Comparison of ENCODE assay signal across 29 cellular contexts in genomic region chr20:37334450-37334849, GRCh38.
"Had no signal": no experiment of that assay in that cellular context is flagged by ENCODE, and none has a peak within 500 bp of the region (broad histone marks: within the 10 kb centered on the region; RNA-seq: fewer than 3 reads in every experiment).

No MANE protein-coding gene starts in this region.

- H3K9me3 ChIP-seq: colonic mucosa, esophagus muscularis mucosa, gastroesophageal sphincter, heart left ventricle, left lung, right atrium auricular region, spleen, thoracic aorta, tibial nerve, upper lobe of right lung, vagina had no signal

- H3K79me2 ChIP-seq: hepatocyte, parathyroid adenoma had no signal

- H3K27ac Mint-ChIP-seq: mesothelial cell of epicardium; naive thymus-derived CD4-positive, alpha-beta T cell; nephron; neural progenitor cell; progenitor cell of endocrine pancreas had no signal

- H3K4me3 ChIP-seq: colonic mucosa, esophagus muscularis mucosa, gastroesophageal sphincter, heart left ventricle, hepatocyte, left lung, neural progenitor cell, right atrium auricular region, skin epidermis, spleen, thoracic aorta, tibial nerve, upper lobe of right lung, vagina had no signal

- H2AFZ ChIP-seq: hepatocyte, neural progenitor cell, parathyroid adenoma had no signal

- H3K27me3 ChIP-seq: colonic mucosa, esophagus muscularis mucosa, foreskin keratinocyte, gastroesophageal sphincter, heart left ventricle, hepatocyte, left lung, neural progenitor cell, right atrium auricular region, spleen, tibial nerve, upper lobe of right lung, vagina had no signal

- ATAC-seq: foreskin keratinocyte; gastroesophageal sphincter; stimulated activated naive CD8-positive, alpha-beta T cell treated with anti-CD3 and anti-CD28 coated beads, Interleukin-15, Interleukin-2, amounts not matched to agents 100 U/mL and 50 U/mL, for 24 hours had no signal

- H3K36me3 Mint-ChIP-seq: mesothelial cell of epicardium; naive thymus-derived CD4-positive, alpha-beta T cell; neural progenitor cell had no signal

- H3K9ac ChIP-seq: neural progenitor cell, parathyroid adenoma had no signal

- H3K27ac ChIP-seq: colonic mucosa, esophagus muscularis mucosa, foreskin keratinocyte, gastroesophageal sphincter, hepatocyte, left lung, neural progenitor cell, parathyroid adenoma, right atrium auricular region, skin epidermis, thoracic aorta, tibial nerve, upper lobe of right lung, vagina had no signal

- H3K36me3 ChIP-seq: colonic mucosa, esophagus muscularis mucosa, gastroesophageal sphincter, heart left ventricle, left lung, neural progenitor cell, right atrium auricular region, spleen, thoracic aorta, tibial nerve, upper lobe of right lung, vagina had no signal

- H3K27me3 Mint-ChIP-seq: naive thymus-derived CD4-positive, alpha-beta T cell; progenitor cell of endocrine pancreas had no signal

- FAIRE-seq: endothelial cell of umbilical vein, islet of Langerhans had no signal

- H3K9me3 Mint-ChIP-seq: mesothelial cell of epicardium; naive thymus-derived CD4-positive, alpha-beta T cell; nephron; neural progenitor cell had no signal

- H3K4me2 ChIP-seq: hepatocyte, neural progenitor cell had no signal

- H3K4me3 Mint-ChIP-seq: mesothelial cell of epicardium, nephron, neural progenitor cell had no signal

- DNase-seq: colonic mucosa; dermis blood vessel endothelial cell; effector memory CD4-positive, alpha-beta T cell; foreskin keratinocyte; heart left ventricle; left cardiac atrium; mesenchymal stem cell; naive thymus-derived CD4-positive, alpha-beta T cell; stimulated activated CD4-positive, alpha-beta T cell treated with anti-CD3 and anti-CD28 coated beads, Interleukin-2, amount 100 ng/mL, for 48 hours; stimulated activated CD8-positive, alpha-beta memory T cell treated with anti-CD3 and anti-CD28 coated beads, Interleukin-4, amount 100 ng/mL, for 48 hours; stimulated activated naive CD8-positive, alpha-beta T cell treated with anti-CD3 and anti-CD28 coated beads, Interleukin-15, Interleukin-2, amounts not matched to agents 100 U/mL and 50 U/mL, for 24 hours; upper lobe of right lung had no signal
